30 cellular contexts compared by ENCODE assay signal in the genomic region with DNA sequence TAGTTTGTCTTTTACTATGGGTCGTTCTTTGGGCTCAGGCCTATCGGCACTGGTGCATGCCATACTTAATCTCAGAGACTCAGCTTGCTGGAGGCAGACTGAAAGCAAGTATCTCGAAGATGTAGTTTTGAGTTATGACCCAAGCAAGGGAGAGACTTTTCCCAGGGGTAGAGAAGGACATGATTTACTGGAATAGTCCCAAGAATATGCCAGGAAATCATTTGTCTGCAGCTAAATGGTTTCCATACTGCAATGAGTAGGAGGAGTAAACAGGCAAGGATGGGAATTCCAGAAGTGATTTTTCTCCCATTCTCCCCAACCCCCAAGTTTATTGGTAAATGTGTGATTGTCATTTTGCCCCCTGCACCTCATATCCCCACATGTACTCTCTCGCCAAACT. TPM values are rescaled to one million over a fixed set of nuclear protein-coding genes. Genes with fewer than 3 reads are reported as not detected.
A peak's percentile ranks its signal among the peaks of the same experiment; 100 is the strongest.
DNase-seq lines count a peak whose midpoint lies in the region; ATAC-seq and TF ChIP-seq lines count a peak whose summit lies in the region.
"Had no signal": no experiment of that assay in that cellular context is flagged by ENCODE, and none has a peak within 500 bp of the region (broad histone marks: within the 10 kb centered on the region; RNA-seq: fewer than 3 reads in every experiment).

No MANE protein-coding gene starts in this region.

- H2BK120ac ChIP-seq in H9 (ENCODE audit: low read depth, low read length, poor library complexity, severe bottlenecking): no peak overlapping the region

- no peak overlapping the region for H3K23ac ChIP-seq in H9 (ENCODE audit: insufficient read length, low read depth, low read length)

- H4K20me1 ChIP-seq in H9 (ENCODE audit: control insufficient read depth, insufficient read depth, insufficient read length): no peaks in the 10 kb centered on the region

- no peaks in the 10 kb centered on the region for H3K27me3 Mint-ChIP-seq in H9 (ENCODE audit: low read depth)
- no peaks in the 10 kb centered on the region for H3K27me3 Mint-ChIP-seq in endodermal cell (ENCODE audit: insufficient read depth)
- H3K27me3 Mint-ChIP-seq: stimulated activated naive CD8-positive, alpha-beta T cell treated with anti-CD3 and anti-CD28 coated beads, Interleukin-15, amount 100 ng/mL, for 72 hours had no signal

- H3K79me2 ChIP-seq in H9 (ENCODE audit: insufficient read depth, low read length): no peaks in the 10 kb centered on the region

- no peak overlapping the region for H4K5ac ChIP-seq in H9 (ENCODE audit: insufficient read length, low read depth, low read length)

- no peak overlapping the region for H3K9ac ChIP-seq in H9 (ENCODE audit: extremely low read depth, insufficient read length, low read length)
- H3K9ac ChIP-seq in endodermal cell (ENCODE audit: extremely low read depth, low read length, poor library complexity, severe bottlenecking): no peak overlapping the region

- no peaks in the 10 kb centered on the region for H3K9me3 ChIP-seq in H9 (ENCODE audit: control insufficient read depth, low read depth, low read length)
- no peaks in the 10 kb centered on the region for H3K9me3 ChIP-seq in endodermal cell (ENCODE audit: control insufficient read depth, low read length)
- H3K9me3 ChIP-seq in uterus: no peaks in the 10 kb centered on the region
- H3K9me3 ChIP-seq: adrenal gland, gastroesophageal sphincter, ovary, SJCRH30, thyroid gland had no signal

- H2BK12ac ChIP-seq in H9 (ENCODE audit: insufficient read length, low read depth, low read length): no peak overlapping the region

- H3K27ac Mint-ChIP-seq in H9 (peak overlapping the region; percentile 27 to 83 (median 73); a peak in 5 of 7 replicates), endodermal cell (peak overlapping the region; percentile 67)
- H3K27ac Mint-ChIP-seq: activated T-cell treated with anti-CD3 and anti-CD28 coated beads, Interleukin-2, amount 50 U/mL, for 72 hours; stimulated activated naive CD8-positive, alpha-beta T cell treated with anti-CD3 and anti-CD28 coated beads, Interleukin-15, amount 100 ng/mL, for 72 hours; T-cell had no signal

- H3K4me1 ChIP-seq in H9 (ENCODE audit: insufficient read depth, low read length) (peaks cover 28% of the 10 kb centered on the region; the same call in 1 of the 2 replicates), endodermal cell (ENCODE audit: control insufficient read depth, insufficient read depth, low read length) (peaks cover 2% of the 10 kb centered on the region), uterus (peaks cover 0 to 5% of the 10 kb centered on the region in 2 donors)

- no peak overlapping the region for H3K4ac ChIP-seq in H9 (ENCODE audit: low read depth, low read length)

- POLR2A ChIA-PET in RWPE1 (lab: Yijun Ruan, JAX; ENCODE audit: low non-redundant PET): no interaction called here

- H3K36me3 Mint-ChIP-seq in H9 (ENCODE audit: insufficient read depth in 1 of 3, low read depth in 3 of 3): no peaks in the 10 kb centered on the region; a peak in 2 of 7 replicates
- H3K36me3 Mint-ChIP-seq in endodermal cell (ENCODE audit: low read depth): no peaks in the 10 kb centered on the region
- H3K36me3 Mint-ChIP-seq: naive thymus-derived CD8-positive, alpha-beta T cell; T-cell had no signal

- H3K14ac ChIP-seq in H9 (ENCODE audit: insufficient read depth, low read length): no peak overlapping the region

- H3K9me3 Mint-ChIP-seq in H9 (no peaks in the 10 kb centered on the region; a peak in 1 of 5 replicates), endodermal cell (no peaks in the 10 kb centered on the region)
- H3K9me3 Mint-ChIP-seq: activated T-cell treated with anti-CD3 and anti-CD28 coated beads, Interleukin-2, amount 50 U/mL, for 72 hours; naive thymus-derived CD8-positive, alpha-beta T cell; stimulated activated naive CD8-positive, alpha-beta T cell treated with anti-CD3 and anti-CD28 coated beads, Interleukin-15, amount 100 ng/mL, for 72 hours; T-cell had no signal

- H3K18ac ChIP-seq in H9 (ENCODE audit: insufficient read length, low read depth, low read length): no peak overlapping the region

- WGBS in H9 (ENCODE audit: extremely low coverage, insufficient read length, low lambda C conversion rate): no CpG with 5 or more reads among the region's 4 CpGs
- 71 to 96% methylated on average over 1 to 4 of the region's 4 CpGs for WGBS in endodermal cell (ENCODE audit: insufficient coverage in 1 of 2, insufficient read length in 1 of 2), 2 experiments

- no peaks in the 10 kb centered on the region for H3K27me3 ChIP-seq in H9 (ENCODE audit: insufficient read depth, low read length)
- no peaks in the 10 kb centered on the region for H3K27me3 ChIP-seq in endodermal cell (ENCODE audit: control insufficient read depth, insufficient read depth, low read length, poor library complexity, severe bottlenecking)
- H3K27me3 ChIP-seq in uterus: no peaks in the 10 kb centered on the region
- H3K27me3 ChIP-seq in brain microvascular endothelial cell (replicated peaks): no peaks in the 10 kb centered on the region
- H3K27me3 ChIP-seq: adrenal gland, gastroesophageal sphincter, ovary, SJCRH30, thyroid gland had no signal

- no peak overlapping the region for H2AK5ac ChIP-seq in H9 (ENCODE audit: insufficient read length, low read length)

- no peak for ATAC-seq in left lobe of liver
- ATAC-seq in HG02885 (IDR thresholded peaks at IDR 0.05; ENCODE audit: poor library complexity, unreplicated experiment): no peak
- ATAC-seq: activated T-cell treated with anti-CD3 and anti-CD28 coated beads, Interleukin-2, amount 50 U/mL, for 72 hours; esophagus mucosa; gastroesophageal sphincter; GM12878; naive thymus-derived CD8-positive, alpha-beta T cell; stimulated activated naive CD8-positive, alpha-beta T cell treated with anti-CD3 and anti-CD28 coated beads, Interleukin-15, amount 100 ng/mL, for 72 hours; T-cell had no signal

- H4K91ac ChIP-seq in H9 (ENCODE audit: insufficient read length, low read depth, low read length): no peak overlapping the region

- H3K36me3 ChIP-seq in endodermal cell (ENCODE audit: control insufficient read depth, insufficient read depth, low read length) (no peaks in the 10 kb centered on the region), uterus (no peaks in the 10 kb centered on the region), brain microvascular endothelial cell (replicated peaks) (no peaks in the 10 kb centered on the region)
- H3K36me3 ChIP-seq: adrenal gland, gastroesophageal sphincter, ovary, SJCRH30, thyroid gland had no signal

- H4K8ac ChIP-seq in H9 (replicated peaks; ENCODE audit: insufficient read length, low read depth, low read length): no peak overlapping the region

- no peaks in the 10 kb centered on the region for H3K79me1 ChIP-seq in H9 (ENCODE audit: insufficient read depth, low read depth, low read length, poor library complexity, severe bottlenecking)

- H3K4me3 ChIP-seq in endodermal cell (ENCODE audit: low read length) (no peak overlapping the region), uterus (no peak overlapping the region), brain microvascular endothelial cell (ENCODE audit: low read depth, low read length) (no peak overlapping the region)
- H3K4me3 ChIP-seq: adrenal gland, gastroesophageal sphincter, GM12878, ovary, SJCRH30, smooth muscle cell, thyroid gland had no signal

- DNase-seq in H9 (no peak), endodermal cell (no peak), left lobe of liver (ENCODE audit: low spot score) (peak; percentile 12), uterus (no peak), brain microvascular endothelial cell (no peak), RWPE1 (ENCODE audit: low spot score) (no peak)
- DNase-seq: activated CD4-positive, alpha-beta T cell treated with anti-CD3 and anti-CD28 coated beads, Interleukin-2, amount 50 U/mL, for 4 hours; activated CD4-positive, CD25-positive, alpha-beta regulatory T cell; activated naive CD4-positive, alpha-beta T cell; activated T-cell treated with anti-CD3 and anti-CD28 coated beads, Interleukin-2, amount 50 U/mL, for 72 hours; adrenal gland; effector memory CD4-positive, alpha-beta T cell; hypothalamus; naive thymus-derived CD8-positive, alpha-beta T cell; NCI-H1092 treated with DMSO at 0.1 percent for 48 hours; NCI-H1930; NCI-H345; NCI-H748 treated with DMSO at 0.1 percent for 48 hours; ovary; SJCRH30; stimulated activated CD4-positive, alpha-beta T cell treated with anti-CD3 and anti-CD28 coated beads, Interleukin-1b, Interleukin-23, amount 100 ng/mL, for 48 hours; stimulated activated CD8-positive, alpha-beta memory T cell treated with anti-CD3 and anti-CD28 coated beads, Interleukin-4, amount 100 ng/mL, for 48 hours; stimulated activated naive CD8-positive, alpha-beta T cell treated with anti-CD3 and anti-CD28 coated beads, Interleukin-15, amount 100 ng/mL, for 72 hours; T-cell; thyroid gland had no signal

- no peak overlapping the region for H3K4me2 ChIP-seq in H9 (ENCODE audit: insufficient read depth, insufficient read length, low read length)
- H3K4me2 ChIP-seq: smooth muscle cell had no signal

- no peak overlapping the region for H2BK15ac ChIP-seq in H9 (ENCODE audit: low read depth, low read length)

- H3K27ac ChIP-seq in H9 (ENCODE audit: insufficient read length, low read depth, low read length): no peak overlapping the region
- no peak overlapping the region for H3K27ac ChIP-seq in endodermal cell (ENCODE audit: low read depth, low read length)
- H3K27ac ChIP-seq in uterus: peak overlapping the region; percentile 10 to 60
- no peak overlapping the region for H3K27ac ChIP-seq in brain microvascular endothelial cell
- no peak overlapping the region for H3K27ac ChIP-seq in RWPE1
- H3K27ac ChIP-seq: adrenal gland, gastroesophageal sphincter, ovary, SJCRH30, thyroid gland had no signal

- TF ChIP-seq CTCF in H9 (conservative IDR thresholded peaks at IDR 0.05) (no peak), endodermal cell (conservative IDR thresholded peaks at IDR 0.05) (no peak), uterus (IDR thresholded peaks at IDR 0.05) (no peak), brain microvascular endothelial cell (IDR thresholded peaks at IDR 0.05; ENCODE audit: low read depth, low read length, missing control alignments) (no peak), RWPE1 (conservative IDR thresholded peaks at IDR 0.05; ENCODE audit: low read depth) (no peak)

- H3K56ac ChIP-seq in H9 (ENCODE audit: insufficient read length, low read depth, low read length): no peak overlapping the region

- H2AFZ ChIP-seq in H9 (ENCODE audit: low read length): peak overlapping the region; percentile 9

- no peak overlapping the region for H3T11ph ChIP-seq in H9 (ENCODE audit: low read length)

- H3K23me2 ChIP-seq in H9 (ENCODE audit: insufficient read length, low read depth, low read length, poor library complexity, severe bottlenecking): no peaks in the 10 kb centered on the region

- H2BK5ac ChIP-seq in H9 (ENCODE audit: insufficient read length, low read length): no peak overlapping the region

- intact Hi-C loops in uterus (cut with DNase I; ENCODE audit: low total_unique reads): no loop called here

- CTCF ChIA-PET in RWPE1 (lab: Yijun Ruan, JAX): no interaction called here

- no peak overlapping the region for H2BK20ac ChIP-seq in H9 (ENCODE audit: low read depth, low read length, poor library complexity, severe bottlenecking)

- H3K4me3 Mint-ChIP-seq in H9 (no peak overlapping the region), endodermal cell (no peak overlapping the region)
- H3K4me3 Mint-ChIP-seq: activated T-cell treated with anti-CD3 and anti-CD28 coated beads, Interleukin-2, amount 50 U/mL, for 72 hours; naive thymus-derived CD8-positive, alpha-beta T cell; stimulated activated naive CD8-positive, alpha-beta T cell treated with anti-CD3 and anti-CD28 coated beads, Interleukin-15, amount 100 ng/mL, for 72 hours; T-cell had no signal

- H3K4me1 Mint-ChIP-seq in H9: peaks cover 62 to 66% of the 10 kb centered on the region in 2 experiments
- H3K4me1 Mint-ChIP-seq in endodermal cell: peaks cover 51% of the 10 kb centered on the region
- H3K4me1 Mint-ChIP-seq: naive thymus-derived CD8-positive, alpha-beta T cell; stimulated activated naive CD8-positive, alpha-beta T cell treated with anti-CD3 and anti-CD28 coated beads, Interleukin-15, amount 100 ng/mL, for 72 hours; T-cell had no signal

- TF ChIP-seq POLR2A in uterus (IDR thresholded peaks at IDR 0.05): no peak

- in situ Hi-C loops in brain microvascular endothelial cell (cut with HindIII; ENCODE audit: low pct_ligation_motif_present, low sequenced_read_pairs): no loop called here

RNA-seq across cellular contexts. Expression of gene LACTB, which starts 35.4 kb away (rescaled TPM):
- 10.3 and 10.6 TPM in 2 replicates for total RNA-seq in H9 (2021)
- total RNA-seq in endodermal cell: 10 to 100 TPM; 13.3 to 14.9 TPM
- polyA plus RNA-seq in endodermal cell (2013, experiment 1 of 2): 8.6 TPM
- polyA plus RNA-seq in endodermal cell (2013, experiment 2 of 2): 10.1 TPM
- total RNA-seq in left lobe of liver: 18.8 TPM
- total RNA-seq in uterus: 10 to 100 TPM in 2 of 4 donors, 1 to 10 TPM in 2; 7.9 to 13.6 (median 9.6) TPM

RNA-seq across cellular contexts. Expression of gene TPM1, which starts 43.7 kb away (rescaled TPM):
- 731 and 748 TPM in 2 replicates for total RNA-seq in H9 (2021)
- 100 to 1,000 TPM; 245 to 363 TPM for total RNA-seq in endodermal cell
- 264 TPM for polyA plus RNA-seq in endodermal cell (2013, experiment 1 of 2)
- 314 TPM for polyA plus RNA-seq in endodermal cell (2013, experiment 2 of 2)
- 52.6 TPM for total RNA-seq in left lobe of liver
- total RNA-seq in uterus: 1,000 to 10,000 TPM in 2 of 4 donors, 100 to 1,000 TPM in 2; 622 to 1,998 (median 1,003) TPM

Comparison
In these comparisons a context has a peak if more than half of its experiments do, and no peak if none do; other contexts are left out.
1. H3K27ac ChIP-seq: peak in uterus (2 of 2); none in H9 (single experiment), endodermal cell (single experiment), brain microvascular endothelial cell (single experiment) and RWPE1 (single experiment).